38 cellular contexts compared by ENCODE assay signal in genomic region chr5:170449232-170449631, GRCh38. TPM values are rescaled to one million over a fixed set of nuclear protein-coding genes. Genes with fewer than 3 reads are reported as not detected.
"Had no signal": no experiment of that assay in that cellular context is flagged by ENCODE, and none has a peak within 500 bp of the region (broad histone marks: within the 10 kb centered on the region; RNA-seq: fewer than 3 reads in every experiment).

No MANE protein-coding gene starts in this region.

- H3K27ac ChIP-seq: adrenal gland, body of pancreas, brain microvascular endothelial cell, breast epithelium, VCaP had no signal

- H3K36me3 ChIP-seq: adrenal gland, brain microvascular endothelial cell, breast epithelium had no signal

- H3K36me3 Mint-ChIP-seq: activated CD4-positive, alpha-beta memory T cell treated with anti-CD3 and anti-CD28 coated beads for 36 hours; activated naive CD4-positive, alpha-beta T cell treated with anti-CD3 and anti-CD28 coated beads, Interleukin-2, amount 50 U/mL, for 72 hours; activated naive CD8-positive, alpha-beta T cell treated with anti-CD3 and anti-CD28 coated beads for 36 hours had no signal

- H3K9me3 Mint-ChIP-seq: activated B cell treated with CpG ODN at 0.5 μM for 24 hours; activated CD4-positive, alpha-beta T cell treated with anti-CD3 and anti-CD28 coated beads, Interleukin-2, amount 10 ng/mL, durations not matched to agents 24 days and 14 days; activated T-helper 1 cell treated with anti-CD3 and anti-CD28 coated beads, Interleukin-12 subunit alpha, Interleukin-12 subunit beta, Interleukin-2, Interleukin-4 antibody, amounts not matched to agents 30 ng/mL and 10 ng/mL and 1 ng/mL, durations not matched to agents 14 hours and 24 hours and 36 hours; central memory CD8-positive, alpha-beta T cell; T-helper 1 cell treated with Interleukin-12 subunit alpha and Interleukin-12 subunit beta and Interleukin-4 antibody, amounts not matched to agents 30 μg/mL and 1 μg/mL, for 36 hours; T-helper 2 cell treated with Interferon-gamma antibody and Interleukin-4, amounts not matched to agents 5 μg/mL and 100 μg/mL, for 36 hours had no signal

- DNase-seq: activated B cell treated with CpG ODN at 0.5 μM for 24 hours; activated CD4-positive, alpha-beta memory T cell treated with anti-CD3 and anti-CD28 coated beads for 36 hours; activated CD4-positive, alpha-beta T cell treated with anti-CD3 and anti-CD28 coated beads for 4 hours; activated CD4-positive, alpha-beta T cell treated with anti-CD3 and anti-CD28 coated beads, Interleukin-2, amount 10 ng/mL, durations not matched to agents 24 days and 14 days; activated CD4-positive, alpha-beta T cell treated with anti-CD3 and anti-CD28 coated beads, Interleukin-2, amount 50 U/mL, for 1 hour; activated CD4-positive, alpha-beta T cell treated with anti-CD3 and anti-CD28 coated beads, Interleukin-2, amount 50 U/mL, for 4 hours; activated CD4-positive, CD25-positive, alpha-beta regulatory T cell treated with anti-CD3 and anti-CD28 coated beads, Interleukin-2, amount 50 U/mL, for 72 hours; activated CD8-positive, alpha-beta T cell treated with anti-CD3 and anti-CD28 coated beads for 36 hours; activated effector memory CD4-positive, alpha-beta T cell treated with anti-CD3 and anti-CD28 coated beads, Interleukin-2, amount 50 U/mL, for 16 hours; activated gamma-delta T cell treated with Interleukin-2 at 50 U/mL for 16 hours; activated naive CD4-positive, alpha-beta T cell; activated naive CD4-positive, alpha-beta T cell treated with anti-CD3 and anti-CD28 coated beads for 36 hours; activated naive CD4-positive, alpha-beta T cell treated with anti-CD3 and anti-CD28 coated beads, Interleukin-2, amount 50 U/mL, for 16 hours; activated naive CD8-positive, alpha-beta T cell treated with anti-CD3 and anti-CD28 coated beads for 36 hours; activated T-cell treated with anti-CD3 and anti-CD28 coated beads for 4 hours; activated T-cell treated with anti-CD3 and anti-CD28 coated beads, Interleukin-2, amount 50 U/mL, for 1 hour; activated T-cell treated with anti-CD3 and anti-CD28 coated beads, Interleukin-2, amount 50 U/mL, for 4 hours; activated T-cell treated with anti-CD3 and anti-CD28 coated beads, Interleukin-2, amount 50 U/mL, for 72 hours; adrenal gland; amniotic stem cell; aorta; body of pancreas; brain microvascular endothelial cell; caudate nucleus; cerebellar nuclear complex; SW 1271; T-helper 1 cell; T-helper 2 cell; T-helper 9 cell had no signal

- H3K27me3 ChIP-seq: adrenal gland, body of pancreas, brain microvascular endothelial cell, breast epithelium had no signal

- H3K27ac Mint-ChIP-seq: activated B cell treated with CpG ODN at 0.5 μM for 24 hours; activated CD4-positive, alpha-beta memory T cell treated with anti-CD3 and anti-CD28 coated beads for 36 hours; activated CD4-positive, alpha-beta T cell treated with anti-CD3 and anti-CD28 coated beads, Interleukin-2, amount 10 ng/mL, durations not matched to agents 24 days and 14 days; activated CD8-positive, alpha-beta T cell treated with anti-CD3 and anti-CD28 coated beads for 36 hours; activated naive CD4-positive, alpha-beta T cell treated with anti-CD3 and anti-CD28 coated beads for 36 hours; activated naive CD4-positive, alpha-beta T cell treated with anti-CD3 and anti-CD28 coated beads, Interleukin-2, amount 50 U/mL, for 72 hours; activated naive CD8-positive, alpha-beta T cell treated with anti-CD3 and anti-CD28 coated beads for 36 hours; activated T-cell treated with anti-CD3 and anti-CD28 coated beads, Interleukin-2, amount 50 U/mL, for 72 hours; activated T-helper 1 cell treated with anti-CD3 and anti-CD28 coated beads, Interleukin-12 subunit alpha, Interleukin-12 subunit beta, Interleukin-2, Interleukin-4 antibody, amounts not matched to agents 30 ng/mL and 10 ng/mL and 1 ng/mL, durations not matched to agents 14 hours and 24 hours and 36 hours; activated T-helper 17 cell treated with anti-CD3 and anti-CD28 coated beads, Interleukin-2, amount 50 U/mL, for 72 hours; T-helper 1 cell treated with Interleukin-12 subunit alpha and Interleukin-12 subunit beta and Interleukin-4 antibody, amounts not matched to agents 30 μg/mL and 1 μg/mL, for 36 hours; T-helper 2 cell treated with Interferon-gamma antibody and Interleukin-4, amounts not matched to agents 5 μg/mL and 100 μg/mL, for 36 hours had no signal

- H3K4me1 Mint-ChIP-seq: activated B cell treated with CpG ODN at 0.5 μM for 24 hours; activated CD4-positive, alpha-beta T cell treated with anti-CD3 and anti-CD28 coated beads, Interleukin-2, amount 10 ng/mL, durations not matched to agents 24 days and 14 days; activated T-helper 17 cell treated with anti-CD3 and anti-CD28 coated beads, Interleukin-2, amount 50 U/mL, for 72 hours; central memory CD8-positive, alpha-beta T cell had no signal

- H3K4me3 Mint-ChIP-seq: activated B cell treated with CpG ODN at 0.5 μM for 24 hours; activated CD4-positive, alpha-beta memory T cell treated with anti-CD3 and anti-CD28 coated beads for 36 hours; activated CD4-positive, alpha-beta T cell treated with anti-CD3 and anti-CD28 coated beads, Interleukin-2, amount 10 ng/mL, durations not matched to agents 24 days and 14 days; activated CD8-positive, alpha-beta T cell treated with anti-CD3 and anti-CD28 coated beads for 36 hours; activated naive CD4-positive, alpha-beta T cell treated with anti-CD3 and anti-CD28 coated beads for 36 hours; activated naive CD8-positive, alpha-beta T cell treated with anti-CD3 and anti-CD28 coated beads for 36 hours; activated T-cell treated with anti-CD3 and anti-CD28 coated beads, Interleukin-2, amount 50 U/mL, for 4 hours; activated T-cell treated with anti-CD3 and anti-CD28 coated beads, Interleukin-2, amount 50 U/mL, for 72 hours; activated T-helper 1 cell treated with anti-CD3 and anti-CD28 coated beads, Interleukin-12 subunit alpha, Interleukin-12 subunit beta, Interleukin-2, Interleukin-4 antibody, amounts not matched to agents 30 ng/mL and 10 ng/mL and 1 ng/mL, durations not matched to agents 14 hours and 24 hours and 36 hours; activated T-helper 17 cell treated with anti-CD3 and anti-CD28 coated beads, Interleukin-2, amount 50 U/mL, for 72 hours; central memory CD8-positive, alpha-beta T cell; T-helper 1 cell treated with Interleukin-12 subunit alpha and Interleukin-12 subunit beta and Interleukin-4 antibody, amounts not matched to agents 30 μg/mL and 1 μg/mL, for 36 hours; T-helper 2 cell treated with Interferon-gamma antibody and Interleukin-4, amounts not matched to agents 5 μg/mL and 100 μg/mL, for 36 hours had no signal

- H3K4me3 ChIP-seq: adrenal gland, body of pancreas, breast epithelium had no signal

- H3K27me3 Mint-ChIP-seq: activated CD8-positive, alpha-beta T cell treated with anti-CD3 and anti-CD28 coated beads for 36 hours; activated naive CD8-positive, alpha-beta T cell treated with anti-CD3 and anti-CD28 coated beads for 36 hours; central memory CD8-positive, alpha-beta T cell had no signal

- ATAC-seq: activated CD8-positive, alpha-beta T cell treated with anti-CD3 and anti-CD28 coated beads for 36 hours; activated naive CD4-positive, alpha-beta T cell treated with anti-CD3 and anti-CD28 coated beads, Interleukin-2, amount 50 U/mL, for 72 hours; activated T-cell treated with anti-CD3 and anti-CD28 coated beads, Interleukin-2, amount 50 U/mL, for 4 hours; activated T-cell treated with anti-CD3 and anti-CD28 coated beads, Interleukin-2, amount 50 U/mL, for 72 hours; activated T-helper 17 cell treated with anti-CD3 and anti-CD28 coated beads, Interleukin-2, amount 50 U/mL, for 72 hours; body of pancreas had no signal

- H3K9me3 ChIP-seq: adrenal gland had no signal

- H3K4me1 ChIP-seq: adrenal gland, body of pancreas, breast epithelium had no signal

RNA-seq across cellular contexts. Expression of gene KCNIP1, which starts 54.6 kb away (rescaled TPM):
- total RNA-seq: activated B cell treated with CpG ODN at 0.5 μM for 24 hours; activated CD4-positive, alpha-beta memory T cell treated with anti-CD3 and anti-CD28 coated beads for 36 hours; activated CD4-positive, alpha-beta T cell treated with anti-CD3 and anti-CD28 coated beads, Interleukin-2, amount 10 ng/mL, durations not matched to agents 24 days and 14 days; activated CD8-positive, alpha-beta memory T cell treated with anti-CD3 and anti-CD28 coated beads for 36 hours; activated CD8-positive, alpha-beta T cell treated with anti-CD3 and anti-CD28 coated beads for 36 hours; activated naive CD4-positive, alpha-beta T cell treated with anti-CD3 and anti-CD28 coated beads for 36 hours; activated naive CD4-positive, alpha-beta T cell treated with anti-CD3 and anti-CD28 coated beads, Interleukin-2, amount 50 U/mL, for 72 hours; activated naive CD8-positive, alpha-beta T cell treated with anti-CD3 and anti-CD28 coated beads for 36 hours; activated T-cell treated with anti-CD3 and anti-CD28 coated beads, Interleukin-2, amount 50 U/mL, for 4 hours; activated T-cell treated with anti-CD3 and anti-CD28 coated beads, Interleukin-2, amount 50 U/mL, for 72 hours; activated T-helper 1 cell treated with anti-CD3 and anti-CD28 coated beads, Interleukin-12 subunit alpha, Interleukin-12 subunit beta, Interleukin-2, Interleukin-4 antibody, amounts not matched to agents 30 ng/mL and 10 ng/mL and 1 ng/mL, durations not matched to agents 14 hours and 24 hours and 36 hours; activated T-helper 17 cell treated with anti-CD3 and anti-CD28 coated beads, Interleukin-2, amount 50 U/mL, for 72 hours had no signal
